In genomic region chr14:102150636-102151195, GRCh38 we compare ENCODE assay signal across 1 cellular context.
TF ChIP-seq lines count a peak whose summit lies in the region.

No MANE protein-coding gene starts in this region.

TF ChIP-seq in GM23338, 12 proteins besides CTCF, POLR2A, EP300 and RAD21 (continued from another document):
- TF ChIP-seq ZNF462 (CRISPR knock-in tag; IDR thresholded peaks at IDR 0.05), result no peak
